In the genomic region with DNA sequence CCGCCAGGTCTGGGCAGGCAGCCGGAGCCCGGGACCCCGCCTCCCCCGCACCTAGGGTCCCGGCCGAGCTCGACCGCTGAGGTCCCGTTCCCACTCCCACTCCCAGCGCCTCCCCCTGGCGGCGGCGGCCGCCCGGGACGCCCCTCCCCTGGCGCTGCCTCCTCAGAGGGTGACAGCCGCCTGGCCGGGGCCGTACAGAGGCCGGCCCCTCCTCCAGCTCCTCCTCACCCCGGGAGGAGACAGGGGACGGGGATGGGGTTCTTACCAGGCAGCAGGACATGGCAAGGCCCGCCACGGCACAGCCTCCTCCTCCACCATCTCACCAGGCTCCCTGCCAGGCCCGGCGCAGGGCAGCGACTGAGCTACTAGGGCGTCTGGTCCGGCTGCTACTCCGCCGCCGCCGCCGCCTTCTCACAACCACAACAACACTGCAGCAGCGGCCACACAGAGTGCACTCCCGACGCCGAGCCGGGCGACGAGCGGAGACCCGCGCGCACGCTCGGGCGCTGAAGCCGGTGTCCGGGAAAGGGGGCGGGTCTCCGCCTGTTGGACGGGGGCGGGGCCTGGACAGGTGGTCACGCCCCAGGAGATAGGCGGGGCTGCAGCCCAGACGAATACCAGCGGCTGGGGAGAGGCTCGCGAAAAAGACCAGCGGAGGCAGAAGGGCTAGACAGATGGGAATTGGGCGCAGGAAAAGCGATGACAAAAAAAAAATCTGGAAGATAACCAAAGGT, we compare ENCODE assay signal across 8 cellular contexts.
A peak's percentile ranks its signal among the peaks of the same experiment; 100 is the strongest.
DNase-seq lines count a peak whose midpoint lies in the region; ATAC-seq and TF ChIP-seq lines count a peak whose summit lies in the region.
"Not testable (repeated sequence)": the region's sequence is repeated elsewhere in the genome, so short reads cannot be mapped to it uniquely, and the experiment has no call there.

No MANE protein-coding gene starts in this region.

- not testable (repeated sequence) for H3K4me3 ChIP-seq in body of pancreas, transverse colon

- DNase-seq in activated CD4-positive, CD25-positive, alpha-beta regulatory T cell treated with anti-CD3 and anti-CD28 coated beads, Interleukin-2, amount 50 U/mL, for 72 hours: peak; percentile 30
- peak; percentile 49 for DNase-seq in activated T-cell treated with anti-CD3 and anti-CD28 coated beads for 4 hours
- peak in 3 of 4 donors; percentile 13 to 68 (median 36) for DNase-seq in body of pancreas
- not testable (repeated sequence) for DNase-seq in left ventricle myocardium superior
- peak; percentile 20 for DNase-seq in natural killer cell
- DNase-seq in stimulated activated CD4-positive, alpha-beta T cell treated with anti-CD3 and anti-CD28 coated beads, TNF-alpha, amount 100 ng/mL, for 24 hours (ENCODE audit: low read depth in 3 of 3): peak in 2 of 3 experiments; percentile 42 to 71
- DNase-seq in transverse colon: peak; percentile 7

- TF ChIP-seq POLR2A in body of pancreas (IDR thresholded peaks at IDR 0.05); transverse colon (IDR thresholded peaks at IDR 0.05): not testable (repeated sequence)

- H3K27ac ChIP-seq in body of pancreas, transverse colon: not testable (repeated sequence)

- H3K4me1 ChIP-seq in body of pancreas, transverse colon: not testable (repeated sequence)

- H3K36me3 Mint-ChIP-seq in natural killer cell: not testable (repeated sequence)

- ATAC-seq in GM19463 (IDR thresholded peaks at IDR 0.05; ENCODE audit: unreplicated experiment) (peak; percentile 48), body of pancreas (peak; percentile 84), left ventricle myocardium superior (peak; percentile 84), natural killer cell (peak in 2 of 3 donors; percentile 59 to 71)

- not testable (repeated sequence) for H3K4me1 Mint-ChIP-seq in natural killer cell

- not testable (repeated sequence) for H3K27me3 ChIP-seq in body of pancreas, transverse colon

- not testable (repeated sequence) for TF ChIP-seq EP300 in transverse colon (IDR thresholded peaks at IDR 0.05; ENCODE audit: low read depth)

- not testable (repeated sequence) for H3K9me3 ChIP-seq in body of pancreas, transverse colon

- in situ Hi-C loops in transverse colon (cut with MboI; ENCODE audit: low pct_ligation_motif_present in 1 of 4, low pct_unique_long_range_greater_than_20kb in 1 of 4, low sequenced_read_pairs in 3 of 4): not testable (repeated sequence)

- intact Hi-C loops in body of pancreas (cut with DNase I); left ventricle myocardium superior (cut with micrococcal nuclease); natural killer cell (cut with micrococcal nuclease); transverse colon (cut with DNase I; ENCODE audit: low total_unique reads): not testable (repeated sequence)

- not testable (repeated sequence) for H3K9me3 Mint-ChIP-seq in natural killer cell

- WGBS in body of pancreas, 2 donors: no CpG with 5 or more reads among the region's 65 CpGs
- WGBS in transverse colon (ENCODE audit: low coverage in 1 of 2), 2 donors: no CpG with 5 or more reads among the region's 65 CpGs

- H3K27ac Mint-ChIP-seq in natural killer cell: not testable (repeated sequence)

- not testable (repeated sequence) for H3K4me3 Mint-ChIP-seq in natural killer cell

- H3K36me3 ChIP-seq in body of pancreas (replicated peaks in 1 of 2; ENCODE audit: insufficient read depth in 1 of 2, low read depth in 2 of 2); transverse colon: not testable (repeated sequence)

- not testable (repeated sequence) for H3K27me3 Mint-ChIP-seq in natural killer cell (ENCODE audit: low read depth in 2 of 2)

- TF ChIP-seq CTCF in body of pancreas (IDR thresholded peaks at IDR 0.05); natural killer cell (IDR thresholded peaks at IDR 0.05); transverse colon (IDR thresholded peaks at IDR 0.05): not testable (repeated sequence)
